Comparison of ENCODE assay signal across 6 cellular contexts in genomic region chr17:27082023-27082774, GRCh38.
"Had no signal": no experiment of that assay in that cellular context is flagged by ENCODE, and none has a peak within 500 bp of the region (broad histone marks: within the 10 kb centered on the region; RNA-seq: fewer than 3 reads in every experiment).

No MANE protein-coding gene starts in this region.

- H3K4me3 ChIP-seq: GM23338, HAP-1 had no signal

- DNase-seq: HFFc6, IMR-90, KBM-7 had no signal

- H3K9me3 ChIP-seq: HAP-1 had no signal

- H3K36me3 ChIP-seq: HAP-1 had no signal

- H3K27ac ChIP-seq: HL-60 had no signal

- H3K4me1 ChIP-seq: HAP-1 had no signal

- H3K4me1 Mint-ChIP-seq: GM23338 had no signal

- H3K4me3 Mint-ChIP-seq: GM23338, HFFc6 had no signal

- H3K27ac Mint-ChIP-seq: GM23338, HFFc6 had no signal
